In the genomic region with DNA sequence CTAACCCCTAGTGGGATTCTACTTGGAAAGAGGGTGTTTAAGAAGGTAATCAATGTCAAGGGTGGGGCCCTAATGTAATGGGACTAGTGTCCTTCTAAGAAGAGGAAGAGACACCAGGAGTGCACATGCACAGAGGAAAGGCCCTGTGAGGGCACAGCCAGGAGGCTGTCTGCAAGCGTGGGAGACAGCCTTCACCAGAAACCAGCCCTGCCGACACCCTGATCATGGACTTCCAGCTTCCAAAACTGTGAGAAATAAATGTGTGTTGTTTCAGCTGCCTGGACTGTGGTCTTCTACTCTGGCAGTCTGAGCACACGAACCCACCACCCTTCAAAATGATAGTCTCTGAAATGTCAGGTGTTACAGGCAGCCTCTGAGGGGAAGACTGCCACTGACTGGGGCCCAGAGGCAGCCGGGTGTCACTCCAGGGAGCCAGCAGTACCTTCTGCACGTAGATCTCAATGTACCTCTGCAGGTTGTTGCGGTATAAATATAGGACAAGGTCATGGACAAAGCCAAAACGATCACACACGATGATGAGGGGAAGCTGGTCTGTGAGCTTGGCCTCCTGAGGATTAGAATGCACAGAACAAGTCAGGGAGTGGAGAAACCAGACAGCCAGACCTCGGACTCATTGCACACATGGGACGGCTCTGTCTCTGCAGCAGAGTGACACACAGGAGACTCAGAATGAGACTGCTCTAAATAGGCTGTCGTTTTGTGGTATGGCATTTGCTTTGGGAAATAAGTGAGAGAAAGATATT, we compare ENCODE assay signal across 23 cellular contexts.
"Had no signal": no experiment of that assay in that cellular context is flagged by ENCODE, and none has a peak within 500 bp of the region (broad histone marks: within the 10 kb centered on the region; RNA-seq: fewer than 3 reads in every experiment).

No MANE protein-coding gene starts in this region.

- H3K27me3 ChIP-seq: SJSA1 had no signal

- H3K4me1 ChIP-seq: SJSA1 had no signal

- DNase-seq: IMR-90, Kasumi-1, MM.1S, NCI-H1092 treated with DMSO at 0.1 percent for 48 hours, NCI-H1436, NCI-H187, NCI-H2029, NCI-H2081 treated with DMSO at 0.1 percent for 48 hours, NCI-H2171, NCI-H226, NCI-H446, NCI-H510A, NCI-H524 treated with DMSO at 0.1 percent for 48 hours, NCI-H69, NCI-H774, Right ventricle myocardium superior, RPMI8226, SIG-M5, SW 1271 had no signal

- H3K4me2 ChIP-seq: KMS-11 had no signal

- H3K4me3 ChIP-seq: SJSA1, SK-N-MC had no signal

- H3K9me3 ChIP-seq: SJSA1 had no signal

- H3K27ac ChIP-seq: KMS-11, SJSA1, SK-N-MC had no signal

- ATAC-seq: HepG2 had no signal

- H3K9ac ChIP-seq: KMS-11 had no signal
